In the genomic region with DNA sequence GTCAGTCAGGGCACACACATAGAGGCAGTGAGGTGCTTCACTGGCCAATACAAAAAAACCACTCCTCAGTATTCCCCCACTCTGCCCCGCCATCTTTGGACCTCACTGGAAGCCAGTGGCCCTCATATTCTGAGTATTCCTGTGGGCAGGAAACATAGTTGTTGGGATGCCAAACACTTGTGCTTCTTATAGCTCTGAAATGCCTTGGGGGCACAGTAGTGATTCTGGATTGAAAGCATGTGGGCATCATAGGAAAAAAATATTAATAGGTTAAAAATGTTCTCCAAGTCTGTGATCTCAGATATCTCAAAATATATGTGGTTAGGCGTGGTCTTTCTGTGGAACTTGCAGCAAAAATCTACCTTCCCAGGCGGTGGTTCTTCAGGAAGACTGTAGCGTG, we compare ENCODE assay signal across 21 cellular contexts. TPM values are rescaled to one million over a fixed set of nuclear protein-coding genes. Genes with fewer than 3 reads are reported as not detected.
DNase-seq lines count a peak whose midpoint lies in the region; ATAC-seq and TF ChIP-seq lines count a peak whose summit lies in the region.
"Had no signal": no experiment of that assay in that cellular context is flagged by ENCODE, and none has a peak within 500 bp of the region (broad histone marks: within the 10 kb centered on the region; RNA-seq: fewer than 3 reads in every experiment).

No MANE protein-coding gene starts in this region.

- peaks cover 36% of the 10 kb centered on the region for H3K4me1 Mint-ChIP-seq in type B pancreatic cell (ENCODE audit: unreplicated experiment)

- no peak overlapping the region for H3K4me3 Mint-ChIP-seq in type B pancreatic cell
- H3K4me3 Mint-ChIP-seq: CD4-positive, alpha-beta T cell had no signal

- H3K36me3 Mint-ChIP-seq in type B pancreatic cell = peaks cover 15% of the 10 kb centered on the region

- peak; percentile 80 for DNase-seq in EH (ENCODE audit: low read depth)
- peak; percentile 86 for DNase-seq in RPMI7951 (ENCODE audit: low read depth)
- peak; percentile 56 for DNase-seq in foreskin melanocyte
- no peak for DNase-seq in type B pancreatic cell (ENCODE audit: extremely low spot score, unreplicated experiment)
- DNase-seq in SKM-1 (lab: John Stamatoyannopoulos, UW; ENCODE audit: unreplicated experiment) = no peak
- DNase-seq: CD4-positive, alpha-beta T cell; COR-L47; DMS 273 treated with DMSO at 0.1 percent for 48 hours; DMS79 treated with DMSO at 0.1 percent for 48 hours; KBM-7; NCI-H1105; NCI-H2029 treated with DMSO at 0.1 percent for 48 hours; NCI-H524 treated with DMSO at 0.1 percent for 48 hours; NCI-H82; OCI-M1; Right ventricle myocardium superior; SW 1271 had no signal

- ATAC-seq in GM18511 (IDR thresholded peaks at IDR 0.05; ENCODE audit: unreplicated experiment) = no peak
- ATAC-seq in HG03108 (IDR thresholded peaks at IDR 0.05; ENCODE audit: unreplicated experiment) = no peak
- ATAC-seq: A549, HepG2 had no signal

- no peak for TF ChIP-seq CTCF in type B pancreatic cell (conservative IDR thresholded peaks at IDR 0.05)

- H3K27ac Mint-ChIP-seq in type B pancreatic cell = peak overlapping the region; percentile 22
- H3K27ac Mint-ChIP-seq: CD4-positive, alpha-beta T cell had no signal

- no peaks in the 10 kb centered on the region for H3K27me3 Mint-ChIP-seq in type B pancreatic cell
- H3K27me3 Mint-ChIP-seq: CD4-positive, alpha-beta T cell had no signal

- no peaks in the 10 kb centered on the region for H3K9me3 Mint-ChIP-seq in type B pancreatic cell
- H3K9me3 Mint-ChIP-seq: CD4-positive, alpha-beta T cell had no signal

RNA-seq across cellular contexts. Expression of a gene that starts 8.2 kb away (rescaled TPM):
- total RNA-seq in RPMI7951 (2014; rRNA removed; shearing (Covaris generic)) = 18.2 and 20.1 TPM in 2 replicates
- total RNA-seq in type B pancreatic cell (ENCODE audit: low replicate concordance) = 49.3 and 73.5 TPM in 2 replicates
- total RNA-seq: CD4-positive, alpha-beta T cell had no signal

Comparison
In these comparisons a context has a peak if more than half of its experiments do, and no peak if none do; other contexts are left out.
1. DNase-seq: peak in EH (single experiment), RPMI7951 (single experiment) and foreskin melanocyte (single experiment); none in type B pancreatic cell (single experiment) and SKM-1 (single experiment).